ENCODE assay signal across 16 cellular contexts in genomic region chr19:51142119-51142518, GRCh38. TPM values are rescaled to one million over a fixed set of nuclear protein-coding genes. Genes with fewer than 3 reads are reported as not detected.
DNase-seq lines count a peak whose midpoint lies in the region; ATAC-seq, FAIRE-seq and TF ChIP-seq lines count a peak whose summit lies in the region.
"Had no signal": no experiment of that assay in that cellular context is flagged by ENCODE, and none has a peak within 500 bp of the region (broad histone marks: within the 10 kb centered on the region; RNA-seq: fewer than 3 reads in every experiment).

Gene SIGLEC7 (plus strand): TSS chr19:51142301. CDS start chr19:51142370, 69 bp downstream.

- intact Hi-C loops in heart right ventricle (cut with DNase I) (no loop called here), kidney (cut with DNase I) (no loop called here)
- intact Hi-C loops in activated T-helper 2 cell treated with anti-CD3 and anti-CD28 coated beads, Interferon-gamma antibody, Interleukin-2, Interleukin-4, amounts not matched to agents 10 μg/mL and 5 μg/mL and 100 μg/mL, durations not matched to agents 14 hours and 24 hours and 36 hours (cut with micrococcal nuclease): no loop called here

- H3K27ac ChIP-seq in BLaER1: 0 out of 2 replicates have a peak within 1 kb of the TSS, but pooled peaks have one; percentile 9
- peak within 1 kb of the TSS in 3 of 10 donors; percentile 14 to 93 (median 48) for H3K27ac ChIP-seq in heart right ventricle
- H3K27ac ChIP-seq in kidney (ENCODE audit: low read depth in 2 of 2, low read length in 2 of 2): no peak within 1 kb of the TSS

- H3K36me3 ChIP-seq in BLaER1 (no peaks in the 10 kb centered on the region), heart right ventricle (no peaks in the 10 kb centered on the region), kidney (ENCODE audit: control insufficient read depth in 1 of 2, insufficient read depth in 2 of 2, low read length in 2 of 2) (no peaks in the 10 kb centered on the region)

- peaks cover 58 to 60% of the 10 kb centered on the region in 2 donors for H3K4me1 Mint-ChIP-seq in natural killer cell treated with Interleukin-12 subunit alpha and Interleukin-12 subunit beta and Interleukin-15 and Interleukin-18, amount 100 ng/mL, for 72 hours (ENCODE audit: low read depth in 2 of 2)
- peaks cover 4% of the 10 kb centered on the region for H3K4me1 Mint-ChIP-seq in activated T-helper 2 cell treated with anti-CD3 and anti-CD28 coated beads, Interferon-gamma antibody, Interleukin-2, Interleukin-4, amounts not matched to agents 10 μg/mL and 5 μg/mL and 100 μg/mL, durations not matched to agents 14 hours and 24 hours and 36 hours (ENCODE audit: low read depth)
- peaks cover 23 to 35% of the 10 kb centered on the region in 2 donors for H3K4me1 Mint-ChIP-seq in stimulated activated naive B cell treated with anti-CD40 and anti-IgM and Interleukin-4, amounts not matched to agents 10 μg/mL and 1 μg/mL and 100 μg/mL, for 72 hours

- no peaks in the 10 kb centered on the region for H3K9me3 Mint-ChIP-seq in natural killer cell treated with Interleukin-12 subunit alpha and Interleukin-12 subunit beta and Interleukin-15 and Interleukin-18, amount 100 ng/mL, for 72 hours
- H3K9me3 Mint-ChIP-seq in activated T-helper 2 cell treated with anti-CD3 and anti-CD28 coated beads, Interferon-gamma antibody, Interleukin-2, Interleukin-4, amounts not matched to agents 10 μg/mL and 5 μg/mL and 100 μg/mL, durations not matched to agents 14 hours and 24 hours and 36 hours: no peaks in the 10 kb centered on the region
- H3K9me3 Mint-ChIP-seq in stimulated activated naive B cell treated with anti-CD40 and anti-IgM and Interleukin-4, amounts not matched to agents 10 μg/mL and 1 μg/mL and 100 μg/mL, for 72 hours: no peaks in the 10 kb centered on the region
- H3K9me3 Mint-ChIP-seq: T-helper 2 cell treated with Interferon-gamma antibody and Interleukin-4, amounts not matched to agents 5 μg/mL and 100 μg/mL, for 36 hours; type B pancreatic cell had no signal

- H3K27ac Mint-ChIP-seq in natural killer cell treated with Interleukin-12 subunit alpha and Interleukin-12 subunit beta and Interleukin-15 and Interleukin-18, amount 100 ng/mL, for 72 hours: peak within 1 kb of the TSS; percentile 96 to 98
- no peak within 1 kb of the TSS for H3K27ac Mint-ChIP-seq in activated T-helper 2 cell treated with anti-CD3 and anti-CD28 coated beads, Interferon-gamma antibody, Interleukin-2, Interleukin-4, amounts not matched to agents 10 μg/mL and 5 μg/mL and 100 μg/mL, durations not matched to agents 14 hours and 24 hours and 36 hours
- H3K27ac Mint-ChIP-seq in stimulated activated naive B cell treated with anti-CD40 and anti-IgM and Interleukin-4, amounts not matched to agents 10 μg/mL and 1 μg/mL and 100 μg/mL, for 72 hours: no peak within 1 kb of the TSS
- H3K27ac Mint-ChIP-seq: T-helper 2 cell treated with Interferon-gamma antibody and Interleukin-4, amounts not matched to agents 5 μg/mL and 100 μg/mL, for 36 hours; type B pancreatic cell had no signal

- peak within 1 kb of the TSS; percentile 42 for H3K4me2 ChIP-seq in BLaER1

- TF ChIP-seq CTCF in heart right ventricle (IDR thresholded peaks at IDR 0.05) (no peak), kidney (IDR thresholded peaks at IDR 0.05; ENCODE audit: borderline replicate concordance, extremely low read depth, insufficient read depth) (no peak)

- H3K4me3 ChIP-seq in BLaER1: no peak within 1 kb of the TSS
- peak within 1 kb of the TSS in 1 of 10 donors; percentile 24 for H3K4me3 ChIP-seq in heart right ventricle
- no peak within 1 kb of the TSS for H3K4me3 ChIP-seq in kidney (ENCODE audit: low read length in 2 of 2)

- no peak for FAIRE-seq in kidney (lab: Jason Lieb, UNC)

- no peak within 1 kb of the TSS for H3K9ac ChIP-seq in BLaER1
- H3K9ac ChIP-seq in kidney (ENCODE audit: low read length in 2 of 2): no peak within 1 kb of the TSS

- H3K27me3 ChIP-seq in BLaER1 (no peaks in the 10 kb centered on the region), heart right ventricle (peaks cover 0 to 51% (median 11%) of the 10 kb centered on the region in 7 donors)

- peak within 1 kb of the TSS; percentile 96 for H3K4me3 Mint-ChIP-seq in natural killer cell treated with Interleukin-12 subunit alpha and Interleukin-12 subunit beta and Interleukin-15 and Interleukin-18, amount 100 ng/mL, for 72 hours
- no peak within 1 kb of the TSS for H3K4me3 Mint-ChIP-seq in activated T-helper 2 cell treated with anti-CD3 and anti-CD28 coated beads, Interferon-gamma antibody, Interleukin-2, Interleukin-4, amounts not matched to agents 10 μg/mL and 5 μg/mL and 100 μg/mL, durations not matched to agents 14 hours and 24 hours and 36 hours (ENCODE audit: low read depth)
- H3K4me3 Mint-ChIP-seq in stimulated activated naive B cell treated with anti-CD40 and anti-IgM and Interleukin-4, amounts not matched to agents 10 μg/mL and 1 μg/mL and 100 μg/mL, for 72 hours: no peak within 1 kb of the TSS
- H3K4me3 Mint-ChIP-seq: T-helper 2 cell treated with Interferon-gamma antibody and Interleukin-4, amounts not matched to agents 5 μg/mL and 100 μg/mL, for 36 hours; type B pancreatic cell had no signal

- peak; percentile 26 to 58 (median 52) for ATAC-seq in heart right ventricle
- peak; percentile 55 to 63 for ATAC-seq in natural killer cell treated with Interleukin-12 subunit alpha and Interleukin-12 subunit beta and Interleukin-15 and Interleukin-18, amount 100 ng/mL, for 72 hours
- no peak for ATAC-seq in stimulated activated naive B cell treated with anti-CD40 and anti-IgM and Interleukin-4, amounts not matched to agents 10 μg/mL and 1 μg/mL and 100 μg/mL, for 72 hours (replicated peaks)

- H3K9me3 ChIP-seq in BLaER1 (no peaks in the 10 kb centered on the region), heart right ventricle (no peaks in the 10 kb centered on the region), kidney (ENCODE audit: control insufficient read depth in 1 of 2, low read length in 2 of 2) (no peaks in the 10 kb centered on the region)

- no peaks in the 10 kb centered on the region for H4K20me1 ChIP-seq in BLaER1

- WGBS in heart right ventricle, 2 donors: 61 to 62% methylated on average over 14 of the region's 14 CpGs

- H3K4me1 ChIP-seq in BLaER1: peaks cover 66% of the 10 kb centered on the region
- peaks cover 0 to 72% (median 0%) of the 10 kb centered on the region in 9 donors for H3K4me1 ChIP-seq in heart right ventricle
- H3K4me1 ChIP-seq in kidney (ENCODE audit: control insufficient read depth in 1 of 2, insufficient read depth in 1 of 2, low read depth in 1 of 2, low read length in 2 of 2): no peaks in the 10 kb centered on the region

- DNase-seq in NOMO-1 treated with DMSO at 0.1 percent for 48 hours (lab: John Stamatoyannopoulos, UW; ENCODE audit: unreplicated experiment) (peak; percentile 29), heart right ventricle (peak; percentile 29 to 52), SK-N-DZ (ENCODE audit: low spot score) (no peak), kidney (no peak)
- DNase-seq in natural killer cell treated with Interleukin-12 subunit alpha and Interleukin-12 subunit beta and Interleukin-15 and Interleukin-18, amount 100 ng/mL, for 72 hours (ENCODE audit: low spot score): no peak
- no peak for DNase-seq in activated T-helper 2 cell treated with anti-CD3 and anti-CD28 coated beads, Interferon-gamma antibody, Interleukin-2, Interleukin-4, amounts not matched to agents 10 μg/mL and 5 μg/mL and 100 μg/mL, durations not matched to agents 14 hours and 24 hours and 36 hours (ENCODE audit: low spot score)
- no peak for DNase-seq in stimulated activated naive B cell treated with anti-CD40 and anti-IgM and Interleukin-4, amounts not matched to agents 10 μg/mL and 1 μg/mL and 100 μg/mL, for 72 hours
- DNase-seq: activated CD4-positive, alpha-beta T cell treated with anti-CD3 and anti-CD28 coated beads, Interleukin-2, amount 50 U/mL, for 1 hour; activated effector memory CD4-positive, alpha-beta T cell treated with anti-CD3 and anti-CD28 coated beads, Interleukin-2, amount 50 U/mL, for 16 hours; DMS79 treated with DMSO at 0.1 percent for 48 hours; HCEC 1CT; NCI-H1930; NCI-H526 had no signal

- H3K36me3 Mint-ChIP-seq in natural killer cell treated with Interleukin-12 subunit alpha and Interleukin-12 subunit beta and Interleukin-15 and Interleukin-18, amount 100 ng/mL, for 72 hours: no peaks in the 10 kb centered on the region
- H3K36me3 Mint-ChIP-seq in activated T-helper 2 cell treated with anti-CD3 and anti-CD28 coated beads, Interferon-gamma antibody, Interleukin-2, Interleukin-4, amounts not matched to agents 10 μg/mL and 5 μg/mL and 100 μg/mL, durations not matched to agents 14 hours and 24 hours and 36 hours (ENCODE audit: low read depth): no peaks in the 10 kb centered on the region
- H3K36me3 Mint-ChIP-seq in stimulated activated naive B cell treated with anti-CD40 and anti-IgM and Interleukin-4, amounts not matched to agents 10 μg/mL and 1 μg/mL and 100 μg/mL, for 72 hours: no peaks in the 10 kb centered on the region
- H3K36me3 Mint-ChIP-seq: type B pancreatic cell had no signal

- H3K27me3 Mint-ChIP-seq in natural killer cell treated with Interleukin-12 subunit alpha and Interleukin-12 subunit beta and Interleukin-15 and Interleukin-18, amount 100 ng/mL, for 72 hours: no peaks in the 10 kb centered on the region
- peaks cover 13% of the 10 kb centered on the region for H3K27me3 Mint-ChIP-seq in activated T-helper 2 cell treated with anti-CD3 and anti-CD28 coated beads, Interferon-gamma antibody, Interleukin-2, Interleukin-4, amounts not matched to agents 10 μg/mL and 5 μg/mL and 100 μg/mL, durations not matched to agents 14 hours and 24 hours and 36 hours (ENCODE audit: low read depth)
- peaks cover 27 to 32% of the 10 kb centered on the region in 2 donors for H3K27me3 Mint-ChIP-seq in stimulated activated naive B cell treated with anti-CD40 and anti-IgM and Interleukin-4, amounts not matched to agents 10 μg/mL and 1 μg/mL and 100 μg/mL, for 72 hours

RNA-seq across cellular contexts. Expression of gene SIGLEC7, which starts in this region (rescaled TPM):
- total RNA-seq in heart right ventricle (1 to 10 TPM in 2 of 10 donors, under 1 TPM in 6, not detected in 2; 0.15 to 2.9 (median 0.56) TPM), kidney (4.0 TPM)
- polyA plus RNA-seq in heart right ventricle (1 to 10 TPM; 1.2 to 1.3 TPM), kidney (ENCODE audit: insufficient read depth, low read depth, low replicate concordance) (1.2 TPM)
- total RNA-seq in natural killer cell treated with Interleukin-12 subunit alpha and Interleukin-12 subunit beta and Interleukin-15 and Interleukin-18, amount 100 ng/mL, for 72 hours: 1 to 10 TPM; 7.9 to 8.7 TPM
- not detected in 2 replicates for polyA plus RNA-seq in SK-N-DZ (2014; cell fraction: cytosol; rRNA removed)
- not detected in 2 replicates for polyA plus RNA-seq in SK-N-DZ (2014; cell fraction: nucleus; rRNA removed)
- not detected in 2 replicates for total RNA-seq in activated T-helper 2 cell treated with anti-CD3 and anti-CD28 coated beads, Interferon-gamma antibody, Interleukin-2, Interleukin-4, amounts not matched to agents 10 μg/mL and 5 μg/mL and 100 μg/mL, durations not matched to agents 14 hours and 24 hours and 36 hours

Comparison
In these comparisons a context has a peak if more than half of its experiments do, and no peak if none do; other contexts are left out.
1. DNase-seq: peak in NOMO-1 treated with DMSO at 0.1 percent for 48 hours (single experiment) and heart right ventricle (2 of 2); none in natural killer cell treated with Interleukin-12 subunit alpha and Interleukin-12 subunit beta and Interleukin-15 and Interleukin-18, amount 100 ng/mL, for 72 hours (single experiment), SK-N-DZ (single experiment), kidney (single experiment), activated T-helper 2 cell treated with anti-CD3 and anti-CD28 coated beads, Interferon-gamma antibody, Interleukin-2, Interleukin-4, amounts not matched to agents 10 μg/mL and 5 μg/mL and 100 μg/mL, durations not matched to agents 14 hours and 24 hours and 36 hours (single experiment) and stimulated activated naive B cell treated with anti-CD40 and anti-IgM and Interleukin-4, amounts not matched to agents 10 μg/mL and 1 μg/mL and 100 μg/mL, for 72 hours (single experiment).
2. ATAC-seq: peak in heart right ventricle (8 of 8) and natural killer cell treated with Interleukin-12 subunit alpha and Interleukin-12 subunit beta and Interleukin-15 and Interleukin-18, amount 100 ng/mL, for 72 hours (2 of 2); none in stimulated activated naive B cell treated with anti-CD40 and anti-IgM and Interleukin-4, amounts not matched to agents 10 μg/mL and 1 μg/mL and 100 μg/mL, for 72 hours (0 of 2).
3. H3K27ac Mint-ChIP-seq: peak in natural killer cell treated with Interleukin-12 subunit alpha and Interleukin-12 subunit beta and Interleukin-15 and Interleukin-18, amount 100 ng/mL, for 72 hours (2 of 2); none in activated T-helper 2 cell treated with anti-CD3 and anti-CD28 coated beads, Interferon-gamma antibody, Interleukin-2, Interleukin-4, amounts not matched to agents 10 μg/mL and 5 μg/mL and 100 μg/mL, durations not matched to agents 14 hours and 24 hours and 36 hours (single experiment) and stimulated activated naive B cell treated with anti-CD40 and anti-IgM and Interleukin-4, amounts not matched to agents 10 μg/mL and 1 μg/mL and 100 μg/mL, for 72 hours (single experiment).